In genomic region chr5:76583163-76584047, GRCh38 we compare ENCODE assay signal across 8 cellular contexts. TPM values are rescaled to one million over a fixed set of nuclear protein-coding genes. Genes with fewer than 3 reads are reported as not detected.
DNase-seq lines count a peak whose midpoint lies in the region; ATAC-seq and TF ChIP-seq lines count a peak whose summit lies in the region.

No MANE protein-coding gene starts in this region.

- H3K4me3 Mint-ChIP-seq in CD4-positive, CD25-positive, alpha-beta regulatory T cell, result no peak overlapping the region

- H3K36me3 Mint-ChIP-seq in CD4-positive, CD25-positive, alpha-beta regulatory T cell, result peaks cover 19% of the 10 kb centered on the region

- no peaks in the 10 kb centered on the region for H3K9me3 ChIP-seq in CD4-positive, CD25-positive, alpha-beta regulatory T cell (ENCODE audit: control insufficient read depth in 2 of 2, low read length in 2 of 2)

- no peaks in the 10 kb centered on the region for H3K27me3 ChIP-seq in CD4-positive, CD25-positive, alpha-beta regulatory T cell (ENCODE audit: control insufficient read depth, insufficient read depth, low read length)
- no peaks in the 10 kb centered on the region for H3K27me3 ChIP-seq in brain microvascular endothelial cell (replicated peaks)

- no peaks in the 10 kb centered on the region for H3K4me1 ChIP-seq in CD4-positive, CD25-positive, alpha-beta regulatory T cell (ENCODE audit: control insufficient read depth, insufficient read depth, low read length, poor library complexity, severe bottlenecking)

- peak in 2 of 3 donors; percentile 33 to 55 for DNase-seq in CD4-positive, CD25-positive, alpha-beta regulatory T cell
- DNase-seq in Jurkat, Clone E6-1 (ENCODE audit: low read depth, low spot score), result peak; percentile 25
- DNase-seq in brain microvascular endothelial cell (no peak), lung microvascular endothelial cell (ENCODE audit: low read depth in 2 of 2) (peak; percentile 31 to 39), NCI-H1694 (lab: John Stamatoyannopoulos, UW) (no peak), NCI-H446 treated with DMSO at 0.1 percent for 48 hours (lab: John Stamatoyannopoulos, UW) (no peak)
- no peak for DNase-seq in NK-92 treated with Interleukin-12 subunit alpha and Interleukin-12 subunit beta, amount 100 ng/mL, for 24 hours (lab: John Stamatoyannopoulos, UW)

- H3K27me3 Mint-ChIP-seq in CD4-positive, CD25-positive, alpha-beta regulatory T cell, result no peaks in the 10 kb centered on the region

- H3K4me3 ChIP-seq in CD4-positive, CD25-positive, alpha-beta regulatory T cell (ENCODE audit: low read depth, low read length), result no peak overlapping the region
- H3K4me3 ChIP-seq in Jurkat, Clone E6-1 (ENCODE audit: low read length), result no peak overlapping the region
- H3K4me3 ChIP-seq in brain microvascular endothelial cell (ENCODE audit: low read depth, low read length), result no peak overlapping the region

- peak; percentile 27 for TF ChIP-seq CTCF in brain microvascular endothelial cell (IDR thresholded peaks at IDR 0.05; ENCODE audit: low read depth, low read length, missing control alignments)

- peaks cover 18 to 25% (median 21%) of the 10 kb centered on the region in 4 donors for H3K4me1 Mint-ChIP-seq in CD4-positive, CD25-positive, alpha-beta regulatory T cell

- H3K36me3 ChIP-seq in CD4-positive, CD25-positive, alpha-beta regulatory T cell (ENCODE audit: control insufficient read depth, insufficient read depth, low read length), result peaks cover 17% of the 10 kb centered on the region
- H3K36me3 ChIP-seq in brain microvascular endothelial cell (replicated peaks), result no peaks in the 10 kb centered on the region

- peak in 1 of 2 donors; percentile 44 for ATAC-seq in CD4-positive, CD25-positive, alpha-beta regulatory T cell (ENCODE audit: low read depth in 2 of 2)
- ATAC-seq in GM19395 (IDR thresholded peaks at IDR 0.05; ENCODE audit: unreplicated experiment), result no peak

- H3K27ac Mint-ChIP-seq in CD4-positive, CD25-positive, alpha-beta regulatory T cell, result no peak overlapping the region

- no peaks in the 10 kb centered on the region for H3K9me3 Mint-ChIP-seq in CD4-positive, CD25-positive, alpha-beta regulatory T cell

- H3K27ac ChIP-seq in CD4-positive, CD25-positive, alpha-beta regulatory T cell (ENCODE audit: insufficient read depth, low read length, poor library complexity, severe bottlenecking), result no peak overlapping the region
- no peak overlapping the region for H3K27ac ChIP-seq in brain microvascular endothelial cell

- in situ Hi-C loops in brain microvascular endothelial cell (cut with HindIII; ENCODE audit: low pct_ligation_motif_present, low sequenced_read_pairs), result no loop called here

RNA-seq across cellular contexts. Expression of gene F2RL2, which starts 39.8 kb away (rescaled TPM):
- not detected for total RNA-seq in CD4-positive, CD25-positive, alpha-beta regulatory T cell
- polyA plus RNA-seq in CD4-positive, CD25-positive, alpha-beta regulatory T cell, result 1 to 10 TPM in 1 of 4 donors, under 1 TPM in 3; 0.77 to 1.6 (median 0.83) TPM
- polyA plus RNA-seq in Jurkat, Clone E6-1 (2012; ENCODE audit: insufficient read depth, insufficient read length), result 2.0 TPM
- 0.22 TPM in 1 of 2 replicates, not detected in the other for total RNA-seq in lung microvascular endothelial cell

Comparison
In these comparisons a context has a peak if more than half of its experiments do, and no peak if none do; other contexts are left out.
1. DNase-seq: peak in CD4-positive, CD25-positive, alpha-beta regulatory T cell (2 of 3), Jurkat, Clone E6-1 (single experiment) and lung microvascular endothelial cell (2 of 2); none in brain microvascular endothelial cell (single experiment), NK-92 treated with Interleukin-12 subunit alpha and Interleukin-12 subunit beta, amount 100 ng/mL, for 24 hours (single experiment), NCI-H1694 (single experiment) and NCI-H446 treated with DMSO at 0.1 percent for 48 hours (single experiment).